ENCODE assay signal across 12 cellular contexts in the genomic region with DNA sequence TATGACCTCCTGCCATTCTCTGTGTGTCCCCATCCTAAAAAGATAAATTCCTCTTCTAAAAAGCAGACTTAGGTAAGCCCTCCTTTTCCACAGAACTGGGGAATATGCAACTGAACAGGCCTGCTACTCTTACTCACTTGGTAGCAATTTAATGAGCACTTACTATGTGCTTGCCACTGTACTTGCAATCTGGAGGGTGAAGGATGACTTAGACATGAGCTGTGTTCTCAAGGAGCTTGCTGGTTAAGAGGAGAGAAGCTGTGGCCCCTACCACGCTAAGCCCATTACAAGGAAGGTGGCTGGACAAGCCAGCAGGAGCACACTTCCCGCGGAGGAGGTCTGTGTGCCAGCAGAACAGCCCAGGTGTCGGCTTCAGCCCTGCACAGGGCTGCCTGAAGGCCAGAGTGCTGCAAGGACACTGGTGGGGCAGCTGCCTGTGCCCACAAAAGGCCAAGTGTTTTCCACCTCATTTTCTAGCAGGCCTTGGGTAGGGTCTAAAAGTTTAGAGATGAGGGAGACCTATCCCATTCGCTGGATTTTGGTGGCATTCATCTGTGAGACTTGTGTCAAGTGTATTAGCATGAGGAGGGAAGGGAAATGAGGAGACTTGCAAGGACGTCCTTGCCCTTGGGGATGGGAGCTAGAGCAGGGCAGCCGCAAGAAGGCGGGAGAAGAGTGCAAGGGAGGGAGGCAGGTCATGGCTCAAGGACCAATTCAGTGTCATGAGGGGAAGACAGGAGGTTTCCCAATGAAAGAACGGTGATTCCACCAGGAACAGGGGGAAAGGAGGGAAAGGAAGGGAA. TPM values are rescaled to one million over a fixed set of nuclear protein-coding genes. Genes with fewer than 3 reads are reported as not detected.
A peak's percentile ranks its signal among the peaks of the same experiment; 100 is the strongest.
DNase-seq lines count a peak whose midpoint lies in the region; ATAC-seq and TF ChIP-seq lines count a peak whose summit lies in the region.
"Had no signal": no experiment of that assay in that cellular context is flagged by ENCODE, and none has a peak within 500 bp of the region (broad histone marks: within the 10 kb centered on the region; RNA-seq: fewer than 3 reads in every experiment).

No MANE protein-coding gene starts in this region.

- peak overlapping the region; percentile 52 for H3K27ac Mint-ChIP-seq in activated naive CD4-positive, alpha-beta T cell treated with anti-CD3 and anti-CD28 coated beads, Interleukin-2, amount 10 ng/mL, durations not matched to agents 7 days and 5 days

- H3K27ac ChIP-seq in brain microvascular endothelial cell, result peak overlapping the region; percentile 36
- peak overlapping the region; percentile 55 to 61 for H3K27ac ChIP-seq in mucosa of rectum (ENCODE audit: low read depth in 2 of 2, low read length in 2 of 2)
- H3K27ac ChIP-seq in thyroid gland, result peak overlapping the region; percentile 17 to 75 (median 73)
- H3K27ac ChIP-seq: pancreas had no signal

- no peak overlapping the region for H3K4me3 Mint-ChIP-seq in activated naive CD4-positive, alpha-beta T cell treated with anti-CD3 and anti-CD28 coated beads, Interleukin-2, amount 10 ng/mL, durations not matched to agents 7 days and 5 days

- H3K9me3 ChIP-seq in mucosa of rectum (ENCODE audit: control insufficient read depth in 2 of 2, low read length in 2 of 2) (no peaks in the 10 kb centered on the region), thyroid gland (no peaks in the 10 kb centered on the region)
- H3K9me3 ChIP-seq: pancreas had no signal

- in situ Hi-C loops in brain microvascular endothelial cell (cut with HindIII; ENCODE audit: low pct_ligation_motif_present, low sequenced_read_pairs), result no loop called here

- no peak overlapping the region for H3K4me3 ChIP-seq in brain microvascular endothelial cell (ENCODE audit: low read depth, low read length)
- H3K4me3 ChIP-seq in mucosa of rectum (ENCODE audit: low read length in 2 of 2), result no peak overlapping the region
- no peak overlapping the region for H3K4me3 ChIP-seq in thyroid gland (replicated peaks in 1 of 3)
- H3K4me3 ChIP-seq: pancreas had no signal

- 75 to 84% methylated on average over 8 of the region's 9 CpGs for WGBS in thyroid gland, 2 donors

- CTCF ChIA-PET in activated naive CD4-positive, alpha-beta T cell treated with anti-CD3 and anti-CD28 coated beads, Interleukin-2, amount 10 ng/mL, durations not matched to agents 7 days and 5 days (lab: Charles Lee), result no interaction called here

- intact Hi-C loops in thyroid gland (cut with DNase I), result no loop called here

- H3K9ac ChIP-seq in mucosa of rectum (ENCODE audit: low read depth in 1 of 2, low read length in 2 of 2), result no peak overlapping the region

- H3K36me3 Mint-ChIP-seq in activated naive CD4-positive, alpha-beta T cell treated with anti-CD3 and anti-CD28 coated beads, Interleukin-2, amount 10 ng/mL, durations not matched to agents 7 days and 5 days, result no peaks in the 10 kb centered on the region

- H3K36me3 ChIP-seq in brain microvascular endothelial cell (replicated peaks) (peaks cover 25% of the 10 kb centered on the region), mucosa of rectum (ENCODE audit: control insufficient read depth in 2 of 2, insufficient read depth in 2 of 2, low read length in 2 of 2) (no peaks in the 10 kb centered on the region), thyroid gland (no peaks in the 10 kb centered on the region)
- H3K36me3 ChIP-seq: pancreas had no signal

- no peak for ATAC-seq in HG03378 (IDR thresholded peaks at IDR 0.05; ENCODE audit: unreplicated experiment)
- ATAC-seq: pancreas had no signal

- H3K9me3 Mint-ChIP-seq in activated naive CD4-positive, alpha-beta T cell treated with anti-CD3 and anti-CD28 coated beads, Interleukin-2, amount 10 ng/mL, durations not matched to agents 7 days and 5 days, result peaks cover 3% of the 10 kb centered on the region

- H3K4me1 ChIP-seq in mucosa of rectum (ENCODE audit: control insufficient read depth in 2 of 2, insufficient read depth in 2 of 2, low read length in 2 of 2), result peaks cover 0 to 3% of the 10 kb centered on the region in 2 donors
- peaks cover 5 to 27% of the 10 kb centered on the region in 2 donors for H3K4me1 ChIP-seq in thyroid gland

- H3K27me3 Mint-ChIP-seq in activated naive CD4-positive, alpha-beta T cell treated with anti-CD3 and anti-CD28 coated beads, Interleukin-2, amount 10 ng/mL, durations not matched to agents 7 days and 5 days, result peaks cover 8% of the 10 kb centered on the region

- TF ChIP-seq CTCF in brain microvascular endothelial cell (IDR thresholded peaks at IDR 0.05; ENCODE audit: low read depth, low read length, missing control alignments), result no peak
- no peak for TF ChIP-seq CTCF in thyroid gland (IDR thresholded peaks at IDR 0.05)

- no peak for TF ChIP-seq POLR2A in thyroid gland (IDR thresholded peaks at IDR 0.05)

- H3K27me3 ChIP-seq in brain microvascular endothelial cell (replicated peaks) (no peaks in the 10 kb centered on the region), mucosa of rectum (ENCODE audit: control insufficient read depth in 2 of 2, insufficient read depth in 2 of 2, low read length in 2 of 2) (no peaks in the 10 kb centered on the region), thyroid gland (no peaks in the 10 kb centered on the region)
- H3K27me3 ChIP-seq: pancreas had no signal

- no peak for DNase-seq in activated naive CD4-positive, alpha-beta T cell treated with anti-CD3 and anti-CD28 coated beads, Interleukin-2, amount 10 ng/mL, durations not matched to agents 7 days and 5 days
- no peak for DNase-seq in activated naive CD4-positive, alpha-beta T cell treated with Interleukin-2 at 50 U/mL for 16 hours
- no peak for DNase-seq in brain microvascular endothelial cell
- no peak for DNase-seq in thyroid gland
- DNase-seq in SHP77 (lab: John Stamatoyannopoulos, UW), result no peak
- no peak for DNase-seq in MV-4-11 (lab: John Stamatoyannopoulos, UW)
- DNase-seq: activated CD4-positive, CD25-positive, alpha-beta regulatory T cell treated with anti-CD3 and anti-CD28 coated beads, Interleukin-2, amount 50 U/mL, for 72 hours; activated naive CD4-positive, alpha-beta T cell treated with anti-CD3 and anti-CD28 coated beads, Interleukin-2, amount 50 U/mL, for 16 hours; GF-D8; pancreas had no signal

- H3K4me1 Mint-ChIP-seq in activated naive CD4-positive, alpha-beta T cell treated with anti-CD3 and anti-CD28 coated beads, Interleukin-2, amount 10 ng/mL, durations not matched to agents 7 days and 5 days, result no peaks in the 10 kb centered on the region

RNA-seq across cellular contexts. Expression of gene COL4A1, which starts 52.0 kb away (rescaled TPM):
- total RNA-seq in thyroid gland, result 100 to 1,000 TPM in 2 of 4 donors, 10 to 100 TPM in 2; 71.3 to 161 (median 112) TPM

RNA-seq across cellular contexts. Expression of gene COL4A2, which starts 52.1 kb away (rescaled TPM):
- 100 to 1,000 TPM in 3 of 4 donors, 10 to 100 TPM in 1; 97.6 to 193 (median 131) TPM for total RNA-seq in thyroid gland
